Comparison of ENCODE assay signal across 8 cellular contexts in the genomic region with DNA sequence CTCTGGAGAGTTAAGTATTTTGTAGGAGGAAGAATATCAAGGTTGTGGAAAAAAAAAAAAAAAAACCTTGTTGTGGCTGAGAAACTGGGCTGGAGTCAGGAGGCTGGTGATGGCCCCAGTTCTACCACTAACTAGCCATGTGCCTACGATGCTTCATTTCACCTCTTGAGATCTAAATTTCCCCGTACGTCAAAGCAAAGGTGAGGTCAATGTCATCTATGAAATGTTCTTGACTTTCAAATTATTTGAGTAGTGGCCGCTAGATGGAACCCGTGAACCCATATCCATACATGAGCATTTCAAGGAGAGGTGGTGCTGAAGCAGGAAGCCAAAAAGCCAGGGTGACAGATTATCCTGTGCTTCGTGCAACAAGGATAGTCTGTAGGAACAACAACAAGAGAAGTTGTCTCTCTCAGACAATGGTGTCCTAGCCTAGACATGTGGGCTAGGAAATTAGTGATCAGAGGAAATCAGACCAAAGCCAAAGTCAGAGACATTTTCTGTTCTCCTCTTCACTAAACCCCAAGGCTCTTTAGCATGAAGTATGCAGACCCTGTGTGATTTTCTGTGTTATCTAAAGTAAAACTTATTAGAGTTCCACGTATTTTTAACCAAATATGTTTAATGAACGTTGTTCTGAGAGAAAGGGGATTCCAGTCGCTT.
DNase-seq lines count a peak whose midpoint lies in the region; ATAC-seq and TF ChIP-seq lines count a peak whose summit lies in the region.

No MANE protein-coding gene starts in this region.

- intact Hi-C loops in naive thymus-derived CD4-positive, alpha-beta T cell (cut with micrococcal nuclease) = loop anchor here (1.0 to 10.0 kb wide), 8 partner anchors 9 to 1151 kb away; no protein-coding TSS in a partner anchor

- no peaks in the 10 kb centered on the region for H3K9me3 Mint-ChIP-seq in naive thymus-derived CD4-positive, alpha-beta T cell

- POLR2A ChIA-PET in naive thymus-derived CD4-positive, alpha-beta T cell (lab: Charles Lee) = interaction anchor here (0.6 kb wide), 1 partner anchor 91 kb away, joined by 3 read pairs; no protein-coding TSS in a partner anchor

- peak; percentile 64 for DNase-seq in BE2C
- peak; percentile 30 for DNase-seq in NCI-H510A (lab: John Stamatoyannopoulos, UW)
- DNase-seq in activated CD4-positive, alpha-beta T cell treated with anti-CD3 and anti-CD28 coated beads for 4 hours = peak; percentile 36 to 57
- DNase-seq in epithelial cell of esophagus (ENCODE audit: low read depth) = peak; percentile 80
- DNase-seq in naive thymus-derived CD4-positive, alpha-beta T cell = peak in 7 of 9 donors; percentile 41 to 66 (median 58)
- DNase-seq in SKM-1 treated with dmso at 0.1 percent for 144 hours (lab: John Stamatoyannopoulos, UW; ENCODE audit: unreplicated experiment) = no peak

- CTCF ChIA-PET in naive thymus-derived CD4-positive, alpha-beta T cell (lab: Charles Lee) = interaction anchor here (0.7 to 2.2 kb wide), 4 partner anchors 8 to 488 kb away, joined by 3 to 14 read pairs (median 4); no protein-coding TSS in a partner anchor

- no peaks in the 10 kb centered on the region for H3K36me3 ChIP-seq in BE2C
- no peaks in the 10 kb centered on the region for H3K36me3 ChIP-seq in naive thymus-derived CD4-positive, alpha-beta T cell (ENCODE audit: control insufficient read depth in 2 of 3, insufficient read depth in 3 of 3, low read length in 3 of 3)

- peaks cover 2% of the 10 kb centered on the region; the same call in 1 of the 2 replicates for H3K27me3 ChIP-seq in BE2C
- no peaks in the 10 kb centered on the region for H3K27me3 ChIP-seq in naive thymus-derived CD4-positive, alpha-beta T cell (ENCODE audit: control insufficient read depth in 2 of 2, insufficient read depth in 2 of 2, low read length in 2 of 2)

- H3K36me3 Mint-ChIP-seq in naive thymus-derived CD4-positive, alpha-beta T cell = peaks cover 0 to 3% (median 0%) of the 10 kb centered on the region in 5 donors

- ATAC-seq in GM18508 (IDR thresholded peaks at IDR 0.05; ENCODE audit: insufficient read depth, unreplicated experiment) (peak; percentile 49), HG03342 (IDR thresholded peaks at IDR 0.05; ENCODE audit: unreplicated experiment) (peak; percentile 65)
- ATAC-seq in naive thymus-derived CD4-positive, alpha-beta T cell = peak; percentile 81

- TF ChIP-seq CTCF in BE2C (IDR thresholded peaks at IDR 0.05; ENCODE audit: low read depth, low read length) (peak; percentile 76), epithelial cell of esophagus (IDR thresholded peaks at IDR 0.05; ENCODE audit: insufficient read depth, low read depth, low read length, missing control alignments) (peak; percentile 73)

- H3K27me3 Mint-ChIP-seq in naive thymus-derived CD4-positive, alpha-beta T cell = peaks cover 0 to 26% (median 0%) of the 10 kb centered on the region in 5 donors

- no peaks in the 10 kb centered on the region for H3K4me1 ChIP-seq in BE2C
- peaks cover 0 to 15% of the 10 kb centered on the region in 2 donors for H3K4me1 ChIP-seq in naive thymus-derived CD4-positive, alpha-beta T cell (ENCODE audit: control insufficient read depth in 2 of 2, insufficient read depth in 2 of 2, low read length in 2 of 2)

- peak overlapping the region in 8 of 9 donors; percentile 38 to 94 (median 58) for H3K27ac Mint-ChIP-seq in naive thymus-derived CD4-positive, alpha-beta T cell

- no peaks in the 10 kb centered on the region; the same call in 1 of the 2 replicates for H3K9me3 ChIP-seq in BE2C
- no peaks in the 10 kb centered on the region for H3K9me3 ChIP-seq in naive thymus-derived CD4-positive, alpha-beta T cell (ENCODE audit: control insufficient read depth in 2 of 3, low read length in 3 of 3)

- H3K27ac ChIP-seq in naive thymus-derived CD4-positive, alpha-beta T cell (ENCODE audit: low read depth, low read length) = no peak overlapping the region

- H3K4me1 Mint-ChIP-seq in naive thymus-derived CD4-positive, alpha-beta T cell = peaks cover 11 to 47% (median 32%) of the 10 kb centered on the region in 7 donors

- peak overlapping the region in 8 of 10 donors; percentile 12 to 71 (median 36) for H3K4me3 Mint-ChIP-seq in naive thymus-derived CD4-positive, alpha-beta T cell

- H3K4me3 ChIP-seq in BE2C (ENCODE audit: low read depth, low read length) (no peak overlapping the region), epithelial cell of esophagus (ENCODE audit: low read length) (no peak overlapping the region)
- H3K4me3 ChIP-seq in naive thymus-derived CD4-positive, alpha-beta T cell (ENCODE audit: low read length) = no peak overlapping the region
